Comparison of ENCODE assay signal across 25 cellular contexts in the genomic region with DNA sequence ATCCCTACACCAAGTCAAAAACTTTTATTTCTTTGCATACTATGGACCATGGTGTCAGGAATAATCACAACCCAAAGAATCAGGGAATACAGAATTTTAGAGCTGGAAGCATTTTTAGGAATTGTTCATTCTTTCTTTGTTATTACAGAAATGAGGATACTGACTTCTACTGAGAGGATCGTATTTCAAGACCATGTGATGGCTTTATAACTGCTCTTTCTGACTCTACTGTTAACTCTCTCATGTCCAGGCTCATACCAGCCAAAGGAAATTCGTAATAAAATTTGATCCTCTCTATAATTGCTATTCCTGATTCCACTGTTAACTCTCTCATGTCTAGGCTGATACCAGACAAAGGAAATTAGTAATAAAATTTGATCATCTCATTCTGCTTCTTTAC.
"Had no signal": no experiment of that assay in that cellular context is flagged by ENCODE, and none has a peak within 500 bp of the region (broad histone marks: within the 10 kb centered on the region; RNA-seq: fewer than 3 reads in every experiment).

No MANE protein-coding gene starts in this region.

- H3K27ac ChIP-seq: brain microvascular endothelial cell, WERI-Rb-1 had no signal

- H3K36me3 ChIP-seq: brain microvascular endothelial cell, WERI-Rb-1 had no signal

- H3K27me3 ChIP-seq: brain microvascular endothelial cell had no signal

- DNase-seq: activated CD4-positive, alpha-beta memory T cell treated with anti-CD3 and anti-CD28 coated beads, Interleukin-2, amount 10 ng/mL, durations not matched to agents 7 days and 5 days; activated CD4-positive, alpha-beta T cell treated with anti-CD3 and anti-CD28 coated beads for 1 hour; activated CD4-positive, alpha-beta T cell treated with anti-CD3 and anti-CD28 coated beads for 48 hours; activated CD4-positive, CD25-positive, alpha-beta regulatory T cell; activated CD8-positive, alpha-beta memory T cell treated with anti-CD3 and anti-CD28 coated beads for 24 hours; activated CD8-positive, alpha-beta memory T cell treated with anti-CD3 and anti-CD28 coated beads, Interleukin-2, amount 10 ng/mL, durations not matched to agents 7 days and 5 days; activated CD8-positive, alpha-beta memory T cell treated with anti-CD3 and anti-CD28 coated beads, Interleukin-2, amount 50 U/mL, for 48 hours; activated effector memory CD4-positive, alpha-beta T cell treated with Interleukin-2 at 50 U/mL for 16 hours; activated naive CD4-positive, alpha-beta T cell treated with anti-CD3 and anti-CD28 coated beads, Interleukin-2, amount 10 ng/mL, durations not matched to agents 7 days and 5 days; activated naive CD8-positive, alpha-beta T cell treated with anti-CD3 and anti-CD28 coated beads, Interleukin-2, amount 50 U/mL, for 24 hours; activated T-cell treated with anti-CD3 and anti-CD28 coated beads, Interleukin-2, amount 50 U/mL, for 48 hours; amniotic stem cell; aorta; brain microvascular endothelial cell; central memory CD4-positive, alpha-beta T cell; NCI-H1105; NCI-H1417 treated with DMSO at 0.1 percent for 48 hours; NCI-H187 treated with DMSO at 0.1 percent for 48 hours; NCI-H2081; NCI-H345; NCI-H524 treated with DMSO at 0.1 percent for 48 hours; NK-92 treated with Interleukin-12 subunit alpha and Interleukin-12 subunit beta, amount 100 ng/mL, for 24 hours; SIG-M5; T1000; WERI-Rb-1 had no signal

- ATAC-seq: activated CD8-positive, alpha-beta memory T cell treated with anti-CD3 and anti-CD28 coated beads, Interleukin-2, amount 10 ng/mL, durations not matched to agents 7 days and 5 days; activated naive CD8-positive, alpha-beta T cell treated with anti-CD3 and anti-CD28 coated beads, Interleukin-2, amount 50 U/mL, for 24 hours had no signal
